Comparison of ENCODE assay signal across 19 cellular contexts in genomic region chr17:44978807-44979206, GRCh38. TPM values are rescaled to one million over a fixed set of nuclear protein-coding genes. Genes with fewer than 3 reads are reported as not detected.
DNase-seq lines count a peak whose midpoint lies in the region; ATAC-seq, FAIRE-seq and TF ChIP-seq lines count a peak whose summit lies in the region.
"Had no signal": no experiment of that assay in that cellular context is flagged by ENCODE, and none has a peak within 500 bp of the region (broad histone marks: within the 10 kb centered on the region; RNA-seq: fewer than 3 reads in every experiment).

No MANE protein-coding gene starts in this region.

- H3K4me1 ChIP-seq in HepG2 (ENCODE audit: insufficient read depth, low read length): peaks cover 30% of the 10 kb centered on the region
- H3K4me1 ChIP-seq in right lobe of liver: peaks cover 1 to 13% (median 7%) of the 10 kb centered on the region in 4 donors
- H3K4me1 ChIP-seq in esophagus muscularis mucosa: peaks cover 52 to 60% (median 58%) of the 10 kb centered on the region in 4 donors
- H3K4me1 ChIP-seq in vagina: peaks cover 46% of the 10 kb centered on the region
- peaks cover 0 to 9% of the 10 kb centered on the region in 2 donors for H3K4me1 ChIP-seq in uterus

- H3K9me3 Mint-ChIP-seq in nephron: no peaks in the 10 kb centered on the region
- H3K9me3 Mint-ChIP-seq: CD8-positive, alpha-beta T cell had no signal

- no peak for TF ChIP-seq RAD21 in HepG2 (CRISPR knock-in tag; IDR thresholded peaks at IDR 0.05)

- TF ChIP-seq POLR2A in HepG2 (IDR thresholded peaks at IDR 0.05; ENCODE audit: insufficient read depth in 1 of 2, low read depth in 2 of 2, low read length in 2 of 2): no peak
- TF ChIP-seq POLR2A in right lobe of liver (IDR thresholded peaks at IDR 0.05): no peak
- no peak for TF ChIP-seq POLR2A in esophagus muscularis mucosa (IDR thresholded peaks at IDR 0.05; ENCODE audit: low read depth)
- no peak for TF ChIP-seq POLR2A in vagina (IDR thresholded peaks at IDR 0.05)
- no peak for TF ChIP-seq POLR2A in uterus (IDR thresholded peaks at IDR 0.05)

- no peak for FAIRE-seq in HepG2 (lab: Jason Lieb, UNC)

- H4K20me1 ChIP-seq in HepG2 (ENCODE audit: insufficient read depth, low read length): no peaks in the 10 kb centered on the region

- 18% methylated on average over 5 of the region's 5 CpGs for WGBS in HepG2 (ENCODE audit: low lambda C conversion rate)
- WGBS in right lobe of liver (ENCODE audit: insufficient coverage, low coverage, low lambda C conversion rate, missing lambda C conversion rate): no CpG with 5 or more reads among the region's 5 CpGs
- 83% methylated on average over 3 of the region's 5 CpGs for WGBS in esophagus muscularis mucosa

- H3K9ac ChIP-seq in HepG2 (ENCODE audit: insufficient read depth, low read depth, low read length): no peak overlapping the region
- H3K9ac ChIP-seq: BLaER1 treated with 17β-estradiol and CSF1 and Interleukin-3, amounts not matched to agents 10 nM and 100 nM; GM23248 had no signal

- DNase-seq in HepG2 (ENCODE audit: low spot score) (no peak), right lobe of liver (no peak), esophagus muscularis mucosa (ENCODE audit: extremely low spot score) (no peak), vagina (ENCODE audit: extremely low spot score in 2 of 2) (no peak), NCI-H1048 (lab: John Stamatoyannopoulos, UW) (no peak), uterus (no peak), T-helper 17 cell (no peak)
- DNase-seq: Calu3; CD8-positive, alpha-beta T cell; GF-D8; GM23248; KG1; NCI-H187 treated with DMSO at 0.1 percent for 48 hours; NCI-H526; PC-3 had no signal

- H3K4me3 Mint-ChIP-seq in nephron: peak overlapping the region in 2 of 3 experiments; percentile 22 to 37
- no peak overlapping the region for H3K4me3 Mint-ChIP-seq in T-helper 17 cell
- H3K4me3 Mint-ChIP-seq: CD8-positive, alpha-beta T cell had no signal

- TF ChIP-seq EP300 in HepG2 (IDR thresholded peaks at IDR 0.05; ENCODE audit: low read depth in 2 of 2, low read length in 2 of 2) (no peak), HepG2 (CRISPR knock-in tag; IDR thresholded peaks at IDR 0.05; ENCODE audit: borderline replicate concordance) (no peak), esophagus muscularis mucosa (IDR thresholded peaks at IDR 0.05) (no peak)

- H3K79me2 ChIP-seq in HepG2 (ENCODE audit: insufficient read depth, low read length): no peaks in the 10 kb centered on the region

- CTCF ChIA-PET in HepG2 (lab: Yijun Ruan, JAX; ENCODE audit: low intra/inter-chr PET ratio, low total read pairs): no interaction called here

- TF ChIP-seq CTCF in HepG2 (CRISPR knock-in tag; IDR thresholded peaks at IDR 0.05): no peak
- no peak for TF ChIP-seq CTCF in right lobe of liver (IDR thresholded peaks at IDR 0.05)
- no peak for TF ChIP-seq CTCF in esophagus muscularis mucosa (IDR thresholded peaks at IDR 0.05)
- TF ChIP-seq CTCF in nephron (IDR thresholded peaks at IDR 0.05; ENCODE audit: unreplicated experiment in 3 of 3): no peak
- TF ChIP-seq CTCF in vagina (IDR thresholded peaks at IDR 0.05): no peak
- TF ChIP-seq CTCF in uterus (IDR thresholded peaks at IDR 0.05): no peak

- peak overlapping the region; percentile 32 to 64 (median 62) for H3K27ac Mint-ChIP-seq in nephron
- H3K27ac Mint-ChIP-seq in T-helper 17 cell: no peak overlapping the region
- H3K27ac Mint-ChIP-seq: CD8-positive, alpha-beta T cell had no signal

- peaks cover 52% of the 10 kb centered on the region for H3K4me1 Mint-ChIP-seq in nephron
- no peaks in the 10 kb centered on the region for H3K4me1 Mint-ChIP-seq in T-helper 17 cell

- no peak for ATAC-seq in HepG2
- no peak for ATAC-seq in right lobe of liver
- no peak for ATAC-seq in T-helper 17 cell
- ATAC-seq: CD8-positive, alpha-beta T cell; HCT116; PC-3 had no signal

- H3K36me3 Mint-ChIP-seq in nephron (ENCODE audit: low read depth) (no peaks in the 10 kb centered on the region), T-helper 17 cell (ENCODE audit: low read depth) (peaks cover 7% of the 10 kb centered on the region)
- H3K36me3 Mint-ChIP-seq: CD8-positive, alpha-beta T cell had no signal

- H3K36me3 ChIP-seq in HepG2 (replicated peaks in 1 of 2; ENCODE audit: control insufficient read depth in 1 of 2, insufficient read depth in 2 of 2, low read length in 2 of 2) (no peaks in the 10 kb centered on the region), right lobe of liver (no peaks in the 10 kb centered on the region), esophagus muscularis mucosa (no peaks in the 10 kb centered on the region), vagina (no peaks in the 10 kb centered on the region), uterus (no peaks in the 10 kb centered on the region)
- H3K36me3 ChIP-seq: BLaER1 treated with 17β-estradiol and CSF1 and Interleukin-3, amounts not matched to agents 10 nM and 100 nM; SJCRH30 had no signal

- POLR2A ChIA-PET in HepG2 (lab: Yijun Ruan, JAX): no interaction called here

- H3K9me3 ChIP-seq in HepG2 (ENCODE audit: low read length) (no peaks in the 10 kb centered on the region), right lobe of liver (no peaks in the 10 kb centered on the region), esophagus muscularis mucosa (no peaks in the 10 kb centered on the region), vagina (no peaks in the 10 kb centered on the region), uterus (no peaks in the 10 kb centered on the region), T-helper 17 cell (ENCODE audit: control insufficient read depth, low read length, poor library complexity, severe bottlenecking) (no peaks in the 10 kb centered on the region)
- H3K9me3 ChIP-seq: SJCRH30 had no signal

- no TSS peak for BruUV-seq in HepG2 (replicated peaks; lab: Mats Ljungman, UMichigan)

- intact Hi-C loops in HepG2 (cut with micrococcal nuclease; ENCODE audit: unreplicated experiment) (loop anchor here (1.0 kb wide), 1 partner anchor 32 kb away; the partner anchor contains the start of gene KIF18B), right lobe of liver (cut with DNase I) (no loop called here), esophagus muscularis mucosa (cut with DNase I) (no loop called here), vagina (cut with DNase I) (no loop called here), uterus (cut with DNase I; ENCODE audit: low total_unique reads) (no loop called here)

- H3K27ac ChIP-seq in HepG2 (ENCODE audit: extremely low read length, insufficient read depth, low read length) (no peak overlapping the region), right lobe of liver (no peak overlapping the region), esophagus muscularis mucosa (replicated peaks in 1 of 4) (peak overlapping the region; percentile 67 to 78 (median 74)), vagina (peak overlapping the region; percentile 78), uterus (peak overlapping the region in 1 of 2 donors; percentile 22)
- H3K27ac ChIP-seq: BLaER1 treated with 17β-estradiol and CSF1 and Interleukin-3, amounts not matched to agents 10 nM and 100 nM; GM23248; SJCRH30 had no signal

- in situ Hi-C loops in HepG2 (cut with HindIII; ENCODE audit: extremely low pct_ligation_motif_present, low pct_unique_long_range_greater_than_20kb): no loop called here

- H3K4me3 ChIP-seq in HepG2 (replicated peaks in 1 of 3; ENCODE audit: insufficient read depth in 1 of 3, low read depth in 2 of 3, low read length in 3 of 3) (no peak overlapping the region), right lobe of liver (no peak overlapping the region), esophagus muscularis mucosa (no peak overlapping the region), vagina (no peak overlapping the region), uterus (no peak overlapping the region)
- H3K4me3 ChIP-seq: BLaER1 treated with 17β-estradiol and CSF1 and Interleukin-3, amounts not matched to agents 10 nM and 100 nM; GM23248; SJCRH30 had no signal

- H2AFZ ChIP-seq in HepG2 (ENCODE audit: low read length): no peak overlapping the region
- H2AFZ ChIP-seq: GM23248 had no signal

- H3K27me3 ChIP-seq in HepG2 (ENCODE audit: control insufficient read depth in 1 of 2, insufficient read depth in 2 of 2, low read length in 2 of 2): peaks cover 15 to 62% of the 10 kb centered on the region in 2 experiments
- H3K27me3 ChIP-seq in right lobe of liver: no peaks in the 10 kb centered on the region
- H3K27me3 ChIP-seq in esophagus muscularis mucosa: no peaks in the 10 kb centered on the region
- no peaks in the 10 kb centered on the region for H3K27me3 ChIP-seq in vagina
- no peaks in the 10 kb centered on the region for H3K27me3 ChIP-seq in uterus
- H3K27me3 ChIP-seq: BLaER1 treated with 17β-estradiol and CSF1 and Interleukin-3, amounts not matched to agents 10 nM and 100 nM had no signal

- no peak overlapping the region for H3K4me2 ChIP-seq in HepG2 (ENCODE audit: low read depth, low read length)

- H3K27me3 Mint-ChIP-seq in nephron (ENCODE audit: low read depth) (peaks cover 21% of the 10 kb centered on the region), T-helper 17 cell (peaks cover 72% of the 10 kb centered on the region)

RNA-seq across cellular contexts. Expression of gene C1QL1, which starts 10.7 kb away (rescaled TPM):
- total RNA-seq in HepG2 (2016; rRNA removed; fragmentation: Illumina TruSeq; extraction: Trizol): 0.11 TPM in 1 of 2 replicates, not detected in the other
- not detected in 2 replicates for total RNA-seq in HepG2 (2016; cell fraction: cytosol; rRNA removed; fragmentation: Illumina TruSeq; extraction: Trizol; ENCODE audit: low read depth)
- not detected in 2 replicates for total RNA-seq in HepG2 (2016; cell fraction: insoluble cytoplasmic fraction; rRNA removed; fragmentation: Illumina TruSeq; extraction: Trizol)
- 0.14 TPM in 1 of 2 replicates, not detected in the other for total RNA-seq in HepG2 (2016; cell fraction: membrane; rRNA removed; fragmentation: Illumina TruSeq; extraction: Trizol)
- total RNA-seq in HepG2 (2016; cell fraction: nucleus; rRNA removed; fragmentation: Illumina TruSeq; extraction: Trizol): not detected in 2 replicates
- 0.07 and 0.11 TPM in 2 replicates for polyA plus RNA-seq in HepG2 (2011; rRNA removed)
- polyA plus RNA-seq in HepG2 (2011; cell fraction: cytosol; rRNA removed): 0.10 and 0.20 TPM in 2 replicates
- 0.14 TPM in 1 of 2 replicates, not detected in the other for polyA plus RNA-seq in HepG2 (2011; cell fraction: nucleus; rRNA removed)
- 0.24 TPM in 1 of 2 replicates, not detected in the other for polyA plus RNA-seq in HepG2 (2012)
- polyA plus RNA-seq in HepG2 (2016; cell fraction: cytosol; fragmentation: Illumina TruSeq; extraction: Trizol; ENCODE audit: low read depth): 0.38 and 0.43 TPM in 2 replicates
- not detected in 2 replicates for polyA plus RNA-seq in HepG2 (2016; cell fraction: insoluble cytoplasmic fraction; fragmentation: Illumina TruSeq; extraction: Trizol; ENCODE audit: low read depth)
- polyA plus RNA-seq in HepG2 (2016; cell fraction: membrane; fragmentation: Illumina TruSeq; extraction: Trizol; ENCODE audit: low read depth): 0.15 and 0.29 TPM in 2 replicates
- polyA plus RNA-seq in HepG2 (2016; cell fraction: nucleus; fragmentation: Illumina TruSeq; extraction: Trizol; ENCODE audit: insufficient read depth, low read depth): not detected in 2 replicates
- 1.1 TPM in 1 of 2 replicates, not detected in the other for polyA minus RNA-seq in HepG2 (2011; rRNA and poly(A)+ RNA removed; ENCODE audit: low replicate concordance)
- polyA minus RNA-seq in HepG2 (2011; cell fraction: cytosol; rRNA and poly(A)+ RNA removed): not detected in 2 replicates
- not detected in 2 replicates for polyA minus RNA-seq in HepG2 (2011; cell fraction: nucleus; rRNA and poly(A)+ RNA removed)
- under 1 TPM in 4 of 6 experiments, not detected in 2; 0.31 to 0.62 (median 0.38) TPM for total RNA-seq in right lobe of liver
- 10 to 100 TPM in 1 of 4 donors, 1 to 10 TPM in 3; 3.7 to 10.1 (median 6.3) TPM for total RNA-seq in esophagus muscularis mucosa
- 6.9 TPM for total RNA-seq in vagina
- 10 to 100 TPM in 1 of 4 donors, 1 to 10 TPM in 1, under 1 TPM in 1, not detected in 1; 0.51 to 20.3 (median 3.3) TPM for total RNA-seq in uterus
- not detected for total RNA-seq in T-helper 17 cell
- total RNA-seq: CD8-positive, alpha-beta T cell had no signal

RNA-seq across cellular contexts. Expression of gene KIF18B, which starts 31.2 kb away (rescaled TPM):
- total RNA-seq in HepG2 (2016; rRNA removed; fragmentation: Illumina TruSeq; extraction: Trizol) (14.5 and 15.3 TPM in 2 replicates), right lobe of liver (under 1 TPM; 0.20 to 0.99 (median 0.35) TPM), esophagus muscularis mucosa (under 1 TPM in 1 of 4 donors, not detected in 3; 0.17 TPM), vagina (0.74 TPM), uterus (1 to 10 TPM in 1 of 4 donors, not detected in 3; 4.4 TPM), T-helper 17 cell (under 1 TPM in 1 of 2 donors, not detected in 1; 0.08 TPM)
- total RNA-seq in HepG2 (2016; cell fraction: cytosol; rRNA removed; fragmentation: Illumina TruSeq; extraction: Trizol; ENCODE audit: low read depth): 9.5 and 10.9 TPM in 2 replicates
- 10.5 and 15.3 TPM in 2 replicates for total RNA-seq in HepG2 (2016; cell fraction: insoluble cytoplasmic fraction; rRNA removed; fragmentation: Illumina TruSeq; extraction: Trizol)
- total RNA-seq in HepG2 (2016; cell fraction: membrane; rRNA removed; fragmentation: Illumina TruSeq; extraction: Trizol): 11.6 and 11.8 TPM in 2 replicates
- total RNA-seq in HepG2 (2016; cell fraction: nucleus; rRNA removed; fragmentation: Illumina TruSeq; extraction: Trizol): 16.1 and 18.1 TPM in 2 replicates
- polyA plus RNA-seq in HepG2 (2011; rRNA removed): 13.2 and 15.2 TPM in 2 replicates
- polyA plus RNA-seq in HepG2 (2011; cell fraction: cytosol; rRNA removed): 3.7 and 7.3 TPM in 2 replicates
- polyA plus RNA-seq in HepG2 (2011; cell fraction: nucleus; rRNA removed): 33.4 and 44.5 TPM in 2 replicates
- polyA plus RNA-seq in HepG2 (2012): 4.1 and 7.4 TPM in 2 replicates
- polyA plus RNA-seq in HepG2 (2016; cell fraction: cytosol; fragmentation: Illumina TruSeq; extraction: Trizol; ENCODE audit: low read depth): 1.2 and 1.7 TPM in 2 replicates
- polyA plus RNA-seq in HepG2 (2016; cell fraction: insoluble cytoplasmic fraction; fragmentation: Illumina TruSeq; extraction: Trizol; ENCODE audit: low read depth): 11.3 and 16.8 TPM in 2 replicates
- 3.7 and 5.4 TPM in 2 replicates for polyA plus RNA-seq in HepG2 (2016; cell fraction: membrane; fragmentation: Illumina TruSeq; extraction: Trizol; ENCODE audit: low read depth)
- 81.4 and 94.7 TPM in 2 replicates for polyA plus RNA-seq in HepG2 (2016; cell fraction: nucleus; fragmentation: Illumina TruSeq; extraction: Trizol; ENCODE audit: insufficient read depth, low read depth)
- polyA minus RNA-seq in HepG2 (2011; rRNA and poly(A)+ RNA removed; ENCODE audit: low replicate concordance): 25.0 and 60.4 TPM in 2 replicates
- 8.2 and 9.4 TPM in 2 replicates for polyA minus RNA-seq in HepG2 (2011; cell fraction: cytosol; rRNA and poly(A)+ RNA removed)
- 12.9 and 15.5 TPM in 2 replicates for polyA minus RNA-seq in HepG2 (2011; cell fraction: nucleus; rRNA and poly(A)+ RNA removed)

Comparison
In these comparisons a context has a peak if more than half of its experiments do, and no peak if none do; other contexts are left out.
1. H3K27ac ChIP-seq: peak in esophagus muscularis mucosa (4 of 4) and vagina (single experiment); none in HepG2 (single experiment) and right lobe of liver (0 of 3).